13 cellular contexts compared by ENCODE assay signal in the genomic region with DNA sequence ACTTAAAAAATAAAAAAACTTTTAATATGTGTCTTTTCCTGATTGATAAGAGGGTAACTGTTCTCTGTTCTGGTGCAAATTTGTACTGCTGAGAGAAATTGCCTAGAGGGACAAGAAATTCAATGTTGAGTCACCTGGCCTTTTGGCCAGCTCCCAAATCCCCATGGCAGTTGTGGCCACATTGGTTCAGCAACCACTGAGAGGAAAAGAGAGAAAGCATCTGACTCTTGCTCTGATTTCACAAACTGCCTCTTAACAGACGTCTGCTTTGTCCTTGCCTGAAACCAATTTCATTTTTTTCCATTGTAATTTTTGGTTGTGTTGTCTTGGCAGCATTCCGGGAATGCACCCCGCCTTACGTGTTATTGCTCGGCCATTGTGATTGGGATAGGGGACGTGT. TPM values are rescaled to one million over a fixed set of nuclear protein-coding genes. Genes with fewer than 3 reads are reported as not detected.
A peak's percentile ranks its signal among the peaks of the same experiment; 100 is the strongest.
DNase-seq lines count a peak whose midpoint lies in the region; ATAC-seq, FAIRE-seq and TF ChIP-seq lines count a peak whose summit lies in the region.
"Had no signal": no experiment of that assay in that cellular context is flagged by ENCODE, and none has a peak within 500 bp of the region (broad histone marks: within the 10 kb centered on the region; RNA-seq: fewer than 3 reads in every experiment).

No MANE protein-coding gene starts in this region.

- dilution Hi-C loops in keratinocyte (cut with MboI; ENCODE audit: extremely low pct_ligation_motif_present, low sequenced_read_pairs): no loop called here

- no peak overlapping the region for H3K4me3 ChIP-seq in BLaER1 treated with 17β-estradiol and CSF1 and Interleukin-3, amounts not matched to agents 10 nM and 100 nM
- H3K4me3 ChIP-seq in KMS-11 (IDR thresholded peaks at IDR 0.05; ENCODE audit: insufficient read depth, low read depth, low read length): no peak overlapping the region
- H3K4me3 ChIP-seq in adipocyte (ENCODE audit: low read length): no peak overlapping the region
- H3K4me3 ChIP-seq in keratinocyte (ENCODE audit: control insufficient read depth in 2 of 3, extremely low read depth in 1 of 3, insufficient read depth in 2 of 3, low read depth in 1 of 3, low read length in 3 of 3): peak overlapping the region in 1 of 3 experiments; percentile 26

- H3K4me2 ChIP-seq in BLaER1 treated with 17β-estradiol and CSF1 and Interleukin-3, amounts not matched to agents 10 nM and 100 nM: peak overlapping the region in 10 of 11 experiments; percentile 22 to 72 (median 52); a peak in 18 of 22 replicates
- peak overlapping the region; percentile 40 for H3K4me2 ChIP-seq in KMS-11
- peak overlapping the region; percentile 64 for H3K4me2 ChIP-seq in keratinocyte (ENCODE audit: control insufficient read depth, extremely low read depth, insufficient read depth, low read depth, low read length)

- H3K79me2 ChIP-seq in KMS-11 (ENCODE audit: insufficient read depth, low read depth): no peaks in the 10 kb centered on the region
- H3K79me2 ChIP-seq in keratinocyte (ENCODE audit: control insufficient read depth, insufficient read depth, low read length): no peaks in the 10 kb centered on the region

- no peaks in the 10 kb centered on the region for H3K36me3 ChIP-seq in BLaER1 treated with 17β-estradiol and CSF1 and Interleukin-3, amounts not matched to agents 10 nM and 100 nM
- H3K36me3 ChIP-seq in KMS-11 (ENCODE audit: insufficient read depth): no peaks in the 10 kb centered on the region
- H3K36me3 ChIP-seq in adipocyte (ENCODE audit: control insufficient read depth, insufficient read depth, low read length, severe bottlenecking): no peaks in the 10 kb centered on the region
- H3K36me3 ChIP-seq in keratinocyte (ENCODE audit: control insufficient read depth in 2 of 2, extremely low read depth in 1 of 2, insufficient read depth in 2 of 2, low read length in 2 of 2): no peaks in the 10 kb centered on the region

- H3K4me1 ChIP-seq in BLaER1 treated with 17β-estradiol and CSF1 and Interleukin-3, amounts not matched to agents 10 nM and 100 nM: peaks cover 23 to 54% (median 49%) of the 10 kb centered on the region in 10 experiments
- H3K4me1 ChIP-seq in KMS-11 (ENCODE audit: low read depth, poor library complexity, severe bottlenecking) (peaks cover 58% of the 10 kb centered on the region), adipocyte (ENCODE audit: control insufficient read depth, insufficient read depth, low read length) (peaks cover 24% of the 10 kb centered on the region), keratinocyte (ENCODE audit: control insufficient read depth, extremely low read depth, insufficient read depth, low read length) (peaks cover 14% of the 10 kb centered on the region)

- H4K20me1 ChIP-seq in BLaER1 treated with 17β-estradiol and CSF1 and Interleukin-3, amounts not matched to agents 10 nM and 100 nM: peaks cover 0 to 13% (median 0%) of the 10 kb centered on the region in 11 experiments; a peak in 2 of 22 replicates
- H4K20me1 ChIP-seq in KMS-11 (ENCODE audit: insufficient read depth) (no peaks in the 10 kb centered on the region), keratinocyte (ENCODE audit: control insufficient read depth, extremely low read depth, insufficient read depth, low read length) (no peaks in the 10 kb centered on the region)

- H3K9ac ChIP-seq in BLaER1 treated with 17β-estradiol and CSF1 and Interleukin-3, amounts not matched to agents 10 nM and 100 nM: no peak overlapping the region
- H3K9ac ChIP-seq in KMS-11 (no peak overlapping the region), adipocyte (ENCODE audit: low read length) (peak overlapping the region; percentile 1), keratinocyte (ENCODE audit: control insufficient read depth, extremely low read depth, insufficient read depth, low read length) (no peak overlapping the region)

- ATAC-seq in HG02642 (IDR thresholded peaks at IDR 0.05; ENCODE audit: poor library complexity, unreplicated experiment) (no peak), HG02763 (IDR thresholded peaks at IDR 0.05; ENCODE audit: unreplicated experiment) (no peak)

- CTCF ChIA-PET in GM10248 (lab: Yijun Ruan, JAX): no interaction called here

- FAIRE-seq in keratinocyte (lab: Jason Lieb, UNC): peak; percentile 94
- FAIRE-seq: G401.6 had no signal

- H3K9me3 ChIP-seq in BLaER1 treated with 17β-estradiol and CSF1 and Interleukin-3, amounts not matched to agents 10 nM and 100 nM (replicated peaks in 1 of 11): no peaks in the 10 kb centered on the region
- no peaks in the 10 kb centered on the region for H3K9me3 ChIP-seq in adipocyte (ENCODE audit: control insufficient read depth, low read length)
- H3K9me3 ChIP-seq in keratinocyte (ENCODE audit: control insufficient read depth, low read depth, low read length): no peaks in the 10 kb centered on the region

- peak overlapping the region in 1 of 11 experiments; percentile 18; a peak in 1 of 22 replicates for H3K27ac ChIP-seq in BLaER1 treated with 17β-estradiol and CSF1 and Interleukin-3, amounts not matched to agents 10 nM and 100 nM
- H3K27ac ChIP-seq in KMS-11 (no peak overlapping the region), keratinocyte (ENCODE audit: control insufficient read depth, insufficient read depth, low read length) (peak overlapping the region; percentile 18)

- TF ChIP-seq CTCF in KMS-11 (conservative IDR thresholded peaks at IDR 0.05; ENCODE audit: low read depth, low read length) (no peak), keratinocyte (optimal IDR thresholded peaks at IDR 0.05 in 1 of 3, IDR thresholded peaks at IDR 0.05 in 1 of 3, conservative IDR thresholded peaks at IDR 0.05 in 1 of 3; ENCODE audit: extremely low read depth in 1 of 3, insufficient read depth in 2 of 3, low read length in 3 of 3) (no peak), GM10248 (IDR thresholded peaks at IDR 0.05; ENCODE audit: control extremely low read depth, extremely low read depth, low read depth, missing control alignments) (no peak)

- peak; percentile 7 for DNase-seq in adipocyte (ENCODE audit: low read depth)
- DNase-seq in keratinocyte (ENCODE audit: low read depth, low spot score): peak; percentile 52
- no peak for DNase-seq in GM10248 (ENCODE audit: extremely low spot score)
- DNase-seq in SKM-1 (lab: John Stamatoyannopoulos, UW; ENCODE audit: unreplicated experiment): no peak
- DNase-seq: activated B cell treated with CpG ODN at 0.5 μM for 24 hours; amniotic stem cell; NCI-H446 treated with DMSO at 0.1 percent for 48 hours; stimulated activated naive CD4-positive, alpha-beta T cell treated with Interleukin-2 at 50 U/mL for 16 hours had no signal

- H3K27me3 ChIP-seq in BLaER1 treated with 17β-estradiol and CSF1 and Interleukin-3, amounts not matched to agents 10 nM and 100 nM: peaks cover 0 to 97% (median 7%) of the 10 kb centered on the region in 11 experiments; a peak in 10 of 22 replicates
- H3K27me3 ChIP-seq in KMS-11 (ENCODE audit: insufficient read depth, low read depth) (peaks cover 3% of the 10 kb centered on the region; the same call in 1 of the 2 replicates), adipocyte (replicated peaks; ENCODE audit: control insufficient read depth, insufficient read depth, low read length) (no peaks in the 10 kb centered on the region), keratinocyte (ENCODE audit: control insufficient read depth, extremely low read depth, insufficient read depth, low read length) (no peaks in the 10 kb centered on the region)

- no peak overlapping the region for H2AFZ ChIP-seq in KMS-11 (ENCODE audit: low read depth)
- no peak overlapping the region for H2AFZ ChIP-seq in keratinocyte (ENCODE audit: control insufficient read depth, low read length)

- no peaks in the 10 kb centered on the region for H3K9me1 ChIP-seq in keratinocyte (ENCODE audit: control insufficient read depth, extremely low read depth, insufficient read depth, low read length)

- POLR2A ChIA-PET in GM10248 (lab: Yijun Ruan, JAX): no interaction called here

RNA-seq across cellular contexts. Expression of gene NTRK2, which starts 42.4 kb away (rescaled TPM):
- 0.03 to 0.10 TPM (median 0.08 TPM) in 3 replicates for polyA plus RNA-seq in keratinocyte
- polyA plus RNA-seq in keratinocyte (2011; ENCODE audit: low read depth): 0.07 TPM
- polyA plus RNA-seq in keratinocyte (2011; cell fraction: cytosol; rRNA removed): 0.05 and 0.06 TPM in 2 replicates
- polyA plus RNA-seq in keratinocyte (2011; cell fraction: nucleus; rRNA removed): 0.11 and 0.15 TPM in 2 replicates
- 0.03 and 0.04 TPM in 2 replicates for polyA plus RNA-seq in keratinocyte (2012; ENCODE audit: low replicate concordance)
- 0.13 TPM in 2 of 3 replicates, not detected in the other for polyA minus RNA-seq in keratinocyte
- not detected for polyA minus RNA-seq in keratinocyte (2011; cell fraction: cytosol; rRNA and poly(A)+ RNA removed)
- polyA minus RNA-seq in keratinocyte (2011; cell fraction: nucleus; rRNA and poly(A)+ RNA removed): 0.11 and 0.39 TPM in 2 replicates

Comparison
In these comparisons a context has a peak if more than half of its experiments do, and no peak if none do; other contexts are left out.
1. DNase-seq: peak in adipocyte (single experiment) and keratinocyte (single experiment); none in GM10248 (single experiment) and SKM-1 (single experiment).
2. Peak in every context shown above with its lines, with median percentiles within 50 percentile points of each other: H3K4me2 ChIP-seq.